8 cellular contexts compared by ENCODE assay signal in the genomic region with DNA sequence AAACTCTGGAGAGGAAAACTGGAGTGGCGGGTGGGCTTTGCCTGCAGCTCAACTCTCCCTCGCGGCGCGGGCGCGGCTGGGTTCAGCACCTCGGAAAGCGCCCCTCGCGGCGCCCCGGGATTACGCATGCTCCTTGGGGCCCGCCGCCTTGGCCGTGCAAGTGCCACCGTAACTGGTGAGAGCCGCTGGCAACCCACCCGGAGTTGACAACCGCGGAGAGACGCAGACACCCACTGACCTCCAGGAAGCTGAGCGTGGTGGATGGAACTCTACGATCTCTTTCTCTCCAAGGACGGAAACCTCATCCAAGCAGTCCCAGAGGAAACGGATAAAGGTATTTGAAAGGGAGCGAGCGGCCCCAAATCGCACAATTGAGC. TPM values are rescaled to one million over a fixed set of nuclear protein-coding genes. Genes with fewer than 3 reads are reported as not detected.
DNase-seq lines count a peak whose midpoint lies in the region; ATAC-seq and TF ChIP-seq lines count a peak whose summit lies in the region.

No MANE protein-coding gene starts in this region.

- H4K5ac ChIP-seq in H9 (ENCODE audit: insufficient read length, low read depth, low read length): no peak overlapping the region

- peaks cover 0 to 2% (median 0%) of the 10 kb centered on the region in 7 donors for H3K9me3 Mint-ChIP-seq in CD4-positive, CD25-positive, alpha-beta regulatory T cell
- H3K9me3 Mint-ChIP-seq in H9: no peaks in the 10 kb centered on the region

- H3K79me2 ChIP-seq in H9 (ENCODE audit: insufficient read depth, low read length): no peaks in the 10 kb centered on the region

- peaks cover 15% of the 10 kb centered on the region for H3K27me3 ChIP-seq in CD4-positive, CD25-positive, alpha-beta regulatory T cell (ENCODE audit: control insufficient read depth, insufficient read depth, low read length)
- peaks cover 11% of the 10 kb centered on the region; the same call in 1 of the 2 replicates for H3K27me3 ChIP-seq in H9 (ENCODE audit: insufficient read depth, low read length)

- H4K20me1 ChIP-seq in H9 (ENCODE audit: control insufficient read depth, insufficient read depth, insufficient read length): no peaks in the 10 kb centered on the region

- no peak overlapping the region for H3K56ac ChIP-seq in H9 (ENCODE audit: insufficient read length, low read depth, low read length)

- H3K9ac ChIP-seq in H9 (ENCODE audit: extremely low read depth, insufficient read length, low read length): no peak overlapping the region

- no peak overlapping the region for H3K27ac ChIP-seq in CD4-positive, CD25-positive, alpha-beta regulatory T cell (ENCODE audit: insufficient read depth, low read length, poor library complexity, severe bottlenecking)
- H3K27ac ChIP-seq in H9 (ENCODE audit: insufficient read length, low read depth, low read length): no peak overlapping the region
- H3K27ac ChIP-seq in RWPE1: no peak overlapping the region

- no peak overlapping the region for H2BK5ac ChIP-seq in H9 (ENCODE audit: insufficient read length, low read length)

- peak overlapping the region; percentile 84 for H3K4me2 ChIP-seq in H9 (ENCODE audit: insufficient read depth, insufficient read length, low read length)

- H4K91ac ChIP-seq in H9 (ENCODE audit: insufficient read length, low read depth, low read length): no peak overlapping the region

- no peak overlapping the region for H3K27ac Mint-ChIP-seq in CD4-positive, CD25-positive, alpha-beta regulatory T cell
- H3K27ac Mint-ChIP-seq in H9: 0 out of 7 replicates have a peak overlapping the region, but pooled peaks of 1 of the 3 experiments have one; percentile 9

- no peak overlapping the region for H3K18ac ChIP-seq in H9 (ENCODE audit: insufficient read length, low read depth, low read length)

- peak in 2 of 3 donors; percentile 14 to 49 for DNase-seq in CD4-positive, CD25-positive, alpha-beta regulatory T cell
- DNase-seq in H9 (peak; percentile 82), RWPE1 (ENCODE audit: low spot score) (peak; percentile 14), brain pericyte (ENCODE audit: low read depth, low spot score) (peak; percentile 41), inferior parietal cortex (ENCODE audit: extremely low spot score) (peak; percentile 27)
- DNase-seq in stimulated activated CD4-positive, alpha-beta T cell treated with anti-CD3 and anti-CD28 coated beads, Interleukin-12 subunit alpha, Interleukin-12 subunit beta, amount 100 ng/mL, for 4 hours: peak; percentile 25

- H3K4me1 Mint-ChIP-seq in CD4-positive, CD25-positive, alpha-beta regulatory T cell: peaks cover 0 to 6% (median 0%) of the 10 kb centered on the region in 4 donors
- peaks cover 23 to 29% of the 10 kb centered on the region in 2 experiments for H3K4me1 Mint-ChIP-seq in H9

- CTCF ChIA-PET in RWPE1 (lab: Yijun Ruan, JAX): interaction anchor here (0.5 to 0.8 kb wide), 2 partner anchors 8 to 685 kb away, joined by 3 read pairs; no protein-coding TSS in a partner anchor

- no peak overlapping the region for H3K23ac ChIP-seq in H9 (ENCODE audit: insufficient read length, low read depth, low read length)

- H4K8ac ChIP-seq in H9 (replicated peaks; ENCODE audit: insufficient read length, low read depth, low read length): no peak overlapping the region

- H3K23me2 ChIP-seq in H9 (ENCODE audit: insufficient read length, low read depth, low read length, poor library complexity, severe bottlenecking): peaks cover 10% of the 10 kb centered on the region

- H2BK120ac ChIP-seq in H9 (ENCODE audit: low read depth, low read length, poor library complexity, severe bottlenecking): no peak overlapping the region

- POLR2A ChIA-PET in RWPE1 (lab: Yijun Ruan, JAX; ENCODE audit: low non-redundant PET): no interaction called here

- no peak overlapping the region for H3T11ph ChIP-seq in H9 (ENCODE audit: low read length)

- H3K4me3 Mint-ChIP-seq in CD4-positive, CD25-positive, alpha-beta regulatory T cell: no peak overlapping the region
- H3K4me3 Mint-ChIP-seq in H9: peak overlapping the region; percentile 82 to 87

- H2AFZ ChIP-seq in H9 (ENCODE audit: low read length): no peak overlapping the region

- H2AK5ac ChIP-seq in H9 (ENCODE audit: insufficient read length, low read length): no peak overlapping the region

- peaks cover 54% of the 10 kb centered on the region for H3K27me3 Mint-ChIP-seq in CD4-positive, CD25-positive, alpha-beta regulatory T cell
- H3K27me3 Mint-ChIP-seq in H9 (ENCODE audit: low read depth): peaks cover 36% of the 10 kb centered on the region

- H3K36me3 Mint-ChIP-seq in CD4-positive, CD25-positive, alpha-beta regulatory T cell: no peaks in the 10 kb centered on the region
- H3K36me3 Mint-ChIP-seq in H9 (ENCODE audit: insufficient read depth in 1 of 3, low read depth in 3 of 3): no peaks in the 10 kb centered on the region

- H3K79me1 ChIP-seq in H9 (ENCODE audit: insufficient read depth, low read depth, low read length, poor library complexity, severe bottlenecking): no peaks in the 10 kb centered on the region

- no peaks in the 10 kb centered on the region for H3K36me3 ChIP-seq in CD4-positive, CD25-positive, alpha-beta regulatory T cell (ENCODE audit: control insufficient read depth, insufficient read depth, low read length)

- WGBS in H9 (ENCODE audit: extremely low coverage, insufficient read length, low lambda C conversion rate): no CpG with 5 or more reads among the region's 30 CpGs

- no peak overlapping the region; the same call in 1 of the 2 replicates for H2BK15ac ChIP-seq in H9 (ENCODE audit: low read depth, low read length)

- H3K9me3 ChIP-seq in CD4-positive, CD25-positive, alpha-beta regulatory T cell (ENCODE audit: control insufficient read depth in 2 of 2, low read length in 2 of 2): no peaks in the 10 kb centered on the region
- H3K9me3 ChIP-seq in H9 (ENCODE audit: control insufficient read depth, low read depth, low read length): no peaks in the 10 kb centered on the region

- no peak overlapping the region for H3K4me3 ChIP-seq in CD4-positive, CD25-positive, alpha-beta regulatory T cell (ENCODE audit: low read depth, low read length)

- no peak for ATAC-seq in CD4-positive, CD25-positive, alpha-beta regulatory T cell (ENCODE audit: low read depth in 2 of 2)
- no peak for ATAC-seq in GM19467 (IDR thresholded peaks at IDR 0.05; ENCODE audit: unreplicated experiment)
- no peak for ATAC-seq in GM21447 (IDR thresholded peaks at IDR 0.05; ENCODE audit: unreplicated experiment)

- H2BK12ac ChIP-seq in H9 (ENCODE audit: insufficient read length, low read depth, low read length): no peak overlapping the region

- no peak overlapping the region for H2BK20ac ChIP-seq in H9 (ENCODE audit: low read depth, low read length, poor library complexity, severe bottlenecking)

- TF ChIP-seq CTCF in H9 (conservative IDR thresholded peaks at IDR 0.05): no peak
- no peak for TF ChIP-seq CTCF in RWPE1 (conservative IDR thresholded peaks at IDR 0.05; ENCODE audit: low read depth)

- H3K14ac ChIP-seq in H9 (ENCODE audit: insufficient read depth, low read length): no peak overlapping the region; the same call in 1 of the 2 replicates

- no peak overlapping the region for H3K4ac ChIP-seq in H9 (ENCODE audit: low read depth, low read length)

- no peaks in the 10 kb centered on the region for H3K4me1 ChIP-seq in CD4-positive, CD25-positive, alpha-beta regulatory T cell (ENCODE audit: control insufficient read depth, insufficient read depth, low read length, poor library complexity, severe bottlenecking)
- no peaks in the 10 kb centered on the region for H3K4me1 ChIP-seq in H9 (ENCODE audit: insufficient read depth, low read length)

RNA-seq across cellular contexts. Expression of a gene that starts 0.2 kb away (rescaled TPM):
- not detected for total RNA-seq in CD4-positive, CD25-positive, alpha-beta regulatory T cell
- not detected for polyA plus RNA-seq in CD4-positive, CD25-positive, alpha-beta regulatory T cell
- not detected in 2 replicates for total RNA-seq in H9 (2021)

RNA-seq across cellular contexts. Expression of a gene that starts 44.2 kb away (rescaled TPM):
- not detected for total RNA-seq in CD4-positive, CD25-positive, alpha-beta regulatory T cell
- polyA plus RNA-seq in CD4-positive, CD25-positive, alpha-beta regulatory T cell: not detected
- 5.2 and 6.2 TPM in 2 replicates for total RNA-seq in H9 (2021)

RNA-seq across cellular contexts. Expression of a gene that starts 48.5 kb away (rescaled TPM):
- not detected for total RNA-seq in CD4-positive, CD25-positive, alpha-beta regulatory T cell
- not detected for polyA plus RNA-seq in CD4-positive, CD25-positive, alpha-beta regulatory T cell
- not detected in 2 replicates for total RNA-seq in H9 (2021)

Comparison
In these comparisons a context has a peak if more than half of its experiments do, and no peak if none do; other contexts are left out.
1. DNase-seq: peak in every context shown above with its lines; median percentile 82 in H9; 41 in brain pericyte; 32 in CD4-positive, CD25-positive, alpha-beta regulatory T cell; 27 in inferior parietal cortex; 25 in stimulated activated CD4-positive, alpha-beta T cell treated with anti-CD3 and anti-CD28 coated beads, Interleukin-12 subunit alpha, Interleukin-12 subunit beta, amount 100 ng/mL, for 4 hours; 14 in RWPE1.
2. H3K4me3 Mint-ChIP-seq: peak in H9 (2 of 2); none in CD4-positive, CD25-positive, alpha-beta regulatory T cell (0 of 4).